ENCODE assay signal across 14 cellular contexts in genomic region chr14:94381149-94382030, GRCh38. TPM values are rescaled to one million over a fixed set of nuclear protein-coding genes. Genes with fewer than 3 reads are reported as not detected.
A peak's percentile ranks its signal among the peaks of the same experiment; 100 is the strongest.
DNase-seq lines count a peak whose midpoint lies in the region; ATAC-seq and TF ChIP-seq lines count a peak whose summit lies in the region.
"Had no signal": no experiment of that assay in that cellular context is flagged by ENCODE, and none has a peak within 500 bp of the region (broad histone marks: within the 10 kb centered on the region; RNA-seq: fewer than 3 reads in every experiment).

No MANE protein-coding gene starts in this region.

- intact Hi-C loops in sigmoid colon (cut with DNase I), result no loop called here

- H3K27ac ChIP-seq in endodermal cell (ENCODE audit: low read depth, low read length) (no peak overlapping the region), sigmoid colon (no peak overlapping the region)

- no peaks in the 10 kb centered on the region for H3K9me3 Mint-ChIP-seq in activated T-cell treated with anti-CD3 and anti-CD28 coated beads, Interleukin-2, amount 50 U/mL, for 72 hours
- no peaks in the 10 kb centered on the region for H3K9me3 Mint-ChIP-seq in endodermal cell

- 88 to 89% methylated on average over 7 of the region's 7 CpGs for WGBS in endodermal cell (ENCODE audit: insufficient coverage in 1 of 2, insufficient read length in 1 of 2), 2 experiments
- 79 to 85% methylated on average over 7 of the region's 7 CpGs for WGBS in sigmoid colon, 2 donors

- TF ChIP-seq POLR2A in sigmoid colon (IDR thresholded peaks at IDR 0.05) (no peak), erythroblast (IDR thresholded peaks at IDR 0.05; ENCODE audit: low read length) (no peak)

- TF ChIP-seq CTCF in endodermal cell (conservative IDR thresholded peaks at IDR 0.05) (no peak), sigmoid colon (IDR thresholded peaks at IDR 0.05) (no peak), omental fat pad (IDR thresholded peaks at IDR 0.05) (no peak)

- peaks cover 0 to 8% of the 10 kb centered on the region in 2 donors for H3K36me3 Mint-ChIP-seq in activated T-cell treated with anti-CD3 and anti-CD28 coated beads, Interleukin-2, amount 50 U/mL, for 72 hours (ENCODE audit: insufficient read depth in 2 of 2)
- no peaks in the 10 kb centered on the region for H3K36me3 Mint-ChIP-seq in endodermal cell (ENCODE audit: low read depth)

- H3K4me1 Mint-ChIP-seq in activated T-cell treated with anti-CD3 and anti-CD28 coated beads, Interleukin-2, amount 50 U/mL, for 72 hours (ENCODE audit: low read depth), result peaks cover 26% of the 10 kb centered on the region
- H3K4me1 Mint-ChIP-seq in endodermal cell, result peaks cover 3% of the 10 kb centered on the region

- no peaks in the 10 kb centered on the region for H3K36me3 ChIP-seq in endodermal cell (ENCODE audit: control insufficient read depth, insufficient read depth, low read length)
- H3K36me3 ChIP-seq in sigmoid colon, result no peaks in the 10 kb centered on the region

- H3K9ac ChIP-seq in endodermal cell (ENCODE audit: extremely low read depth, low read length, poor library complexity, severe bottlenecking), result no peak overlapping the region

- no peak for ATAC-seq in activated T-cell treated with anti-CD3 and anti-CD28 coated beads, Interleukin-2, amount 50 U/mL, for 72 hours (replicated peaks in 1 of 2)
- ATAC-seq in omental fat pad (ENCODE audit: low FRiP score), result no peak

- no peaks in the 10 kb centered on the region for H3K4me1 ChIP-seq in endodermal cell (ENCODE audit: control insufficient read depth, insufficient read depth, low read length)
- H3K4me1 ChIP-seq in sigmoid colon, result peaks cover 0 to 6% (median 0%) of the 10 kb centered on the region in 4 donors

- H3K27me3 ChIP-seq in endodermal cell (ENCODE audit: control insufficient read depth, insufficient read depth, low read length, poor library complexity, severe bottlenecking) (no peaks in the 10 kb centered on the region), sigmoid colon (no peaks in the 10 kb centered on the region)

- DNase-seq in activated T-cell treated with anti-CD3 and anti-CD28 coated beads, Interleukin-2, amount 50 U/mL, for 72 hours, result no peak
- no peak for DNase-seq in activated T-cell treated with anti-CD3 and anti-CD28 coated beads, Interleukin-2, amount 50 U/mL, for 48 hours
- DNase-seq in NCI-H1694 treated with DMSO at 0.1 percent for 48 hours (lab: John Stamatoyannopoulos, UW) (peak; percentile 87), endodermal cell (peak; percentile 37), sigmoid colon (peak; percentile 22), erythroblast (lab: John Stamatoyannopoulos, UW) (no peak), omental fat pad (ENCODE audit: low spot score) (no peak), NCI-H524 (lab: John Stamatoyannopoulos, UW) (no peak)
- DNase-seq: NCI-H1417, NCI-H2081 treated with DMSO at 0.1 percent for 48 hours, NCI-H526 had no signal

- peak overlapping the region; percentile 91 for H3K27ac Mint-ChIP-seq in activated T-cell treated with anti-CD3 and anti-CD28 coated beads, Interleukin-2, amount 50 U/mL, for 72 hours
- H3K27ac Mint-ChIP-seq in endodermal cell, result no peak overlapping the region

- H3K4me3 ChIP-seq in endodermal cell (ENCODE audit: low read length) (no peak overlapping the region), sigmoid colon (no peak overlapping the region)

- TF ChIP-seq EP300 in sigmoid colon (IDR thresholded peaks at IDR 0.05), result no peak

- peaks cover 7% of the 10 kb centered on the region for H3K27me3 Mint-ChIP-seq in activated T-cell treated with anti-CD3 and anti-CD28 coated beads, Interleukin-2, amount 50 U/mL, for 72 hours (ENCODE audit: low read depth)
- H3K27me3 Mint-ChIP-seq in endodermal cell (ENCODE audit: insufficient read depth), result peaks cover 9% of the 10 kb centered on the region

- H3K4me3 Mint-ChIP-seq in activated T-cell treated with anti-CD3 and anti-CD28 coated beads, Interleukin-2, amount 50 U/mL, for 72 hours, result peak overlapping the region; percentile 49 to 52
- no peak overlapping the region for H3K4me3 Mint-ChIP-seq in endodermal cell

- H3K9me3 ChIP-seq in endodermal cell (ENCODE audit: control insufficient read depth, low read length), result no peaks in the 10 kb centered on the region
- H3K9me3 ChIP-seq in sigmoid colon, result no peaks in the 10 kb centered on the region

RNA-seq across cellular contexts. Expression of gene SERPINA1, which starts 7.0 kb away (rescaled TPM):
- 10 to 100 TPM; 20.3 to 68.9 TPM for total RNA-seq in activated T-cell treated with anti-CD3 and anti-CD28 coated beads, Interleukin-2, amount 50 U/mL, for 72 hours
- total RNA-seq in endodermal cell, result 1 to 10 TPM in 1 of 2 donors, not detected in 1; 1.2 TPM
- polyA plus RNA-seq in endodermal cell (2013, experiment 1 of 2), result 1.2 TPM
- polyA plus RNA-seq in endodermal cell (2013, experiment 2 of 2), result 0.91 TPM
- total RNA-seq in sigmoid colon, result 10 to 100 TPM in 1 of 4 donors, 1 to 10 TPM in 3; 1.9 to 26.6 (median 5.8) TPM
- polyA plus RNA-seq in sigmoid colon, result 100 to 1,000 TPM; 103 to 134 (median 103) TPM
- total RNA-seq in omental fat pad, result 10 to 100 TPM in 3 of 4 donors, 1 to 10 TPM in 1; 2.8 to 92.4 (median 13.2) TPM
- total RNA-seq: OCI-LY7 had no signal

RNA-seq across cellular contexts. Expression of gene SERPINA2, which starts 14.9 kb away (rescaled TPM):
- not detected for total RNA-seq in activated T-cell treated with anti-CD3 and anti-CD28 coated beads, Interleukin-2, amount 50 U/mL, for 72 hours
- total RNA-seq in endodermal cell (not detected), sigmoid colon (not detected), omental fat pad (not detected)
- polyA plus RNA-seq in endodermal cell (2013, experiment 1 of 2), result not detected
- not detected for polyA plus RNA-seq in endodermal cell (2013, experiment 2 of 2)
- polyA plus RNA-seq in sigmoid colon, result not detected
- total RNA-seq: HT1080, OCI-LY7, RPMI7951 had no signal

RNA-seq across cellular contexts. Expression of gene SERPINA6, which starts 58.3 kb away (rescaled TPM):
- total RNA-seq in activated T-cell treated with anti-CD3 and anti-CD28 coated beads, Interleukin-2, amount 50 U/mL, for 72 hours, result not detected
- not detected for total RNA-seq in endodermal cell
- not detected for polyA plus RNA-seq in endodermal cell (2013, experiment 1 of 2)
- not detected for polyA plus RNA-seq in endodermal cell (2013, experiment 2 of 2)
- not detected for total RNA-seq in sigmoid colon
- 1 to 10 TPM in 1 of 3 donors, not detected in 2; 2.0 TPM for polyA plus RNA-seq in sigmoid colon
- 1 to 10 TPM in 1 of 4 donors, not detected in 3; 1.5 TPM for total RNA-seq in omental fat pad
- total RNA-seq: OCI-LY7 had no signal

Comparison
In these comparisons a context has a peak if more than half of its experiments do, and no peak if none do; other contexts are left out.
1. DNase-seq: peak in NCI-H1694 treated with DMSO at 0.1 percent for 48 hours (single experiment), endodermal cell (single experiment) and sigmoid colon (single experiment); none in activated T-cell treated with anti-CD3 and anti-CD28 coated beads, Interleukin-2, amount 50 U/mL, for 72 hours (0 of 2), activated T-cell treated with anti-CD3 and anti-CD28 coated beads, Interleukin-2, amount 50 U/mL, for 48 hours (0 of 2), erythroblast (0 of 2), omental fat pad (single experiment) and NCI-H524 (0 of 2).